18 cellular contexts compared by ENCODE assay signal in the genomic region with DNA sequence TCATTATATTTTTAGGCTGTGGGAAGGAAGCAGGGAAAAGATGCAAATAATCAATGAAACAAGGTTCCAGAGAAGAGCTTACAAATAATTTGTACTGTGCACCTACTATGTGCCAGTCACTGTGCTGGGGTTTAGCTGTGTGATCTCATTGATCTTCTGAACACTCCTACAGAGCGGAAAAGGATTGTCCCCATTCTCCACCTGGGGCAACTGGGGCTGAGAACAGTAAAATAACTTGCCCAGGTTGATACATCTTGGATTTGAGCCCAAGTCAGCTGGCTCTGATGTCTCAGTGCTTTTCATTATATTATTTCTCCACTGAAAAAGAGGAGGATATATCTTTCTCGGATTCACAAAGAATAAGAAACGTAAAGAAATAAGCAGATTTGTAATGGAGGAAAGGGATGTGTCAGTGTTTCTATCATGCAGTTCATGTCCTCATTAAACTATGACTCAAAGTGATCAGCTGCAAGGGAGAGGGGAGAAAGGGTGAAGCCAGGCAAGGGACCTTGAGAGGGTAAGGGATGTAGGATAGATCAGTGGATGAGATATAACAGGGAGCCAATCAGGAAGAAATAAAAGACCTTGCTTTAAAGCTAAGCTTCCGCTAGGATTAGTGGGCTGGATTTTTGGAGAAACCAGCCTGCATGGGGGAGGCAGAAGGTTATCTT.
DNase-seq lines count a peak whose midpoint lies in the region; ATAC-seq and TF ChIP-seq lines count a peak whose summit lies in the region.
"Had no signal": no experiment of that assay in that cellular context is flagged by ENCODE, and none has a peak within 500 bp of the region (broad histone marks: within the 10 kb centered on the region; RNA-seq: fewer than 3 reads in every experiment).

No MANE protein-coding gene starts in this region.

- peaks cover 17% of the 10 kb centered on the region for H3K4me1 ChIP-seq in BE2C
- H3K4me1 ChIP-seq: psoas muscle had no signal

- H3K4me3 Mint-ChIP-seq in activated B cell treated with CpG ODN at 0.5 μM for 24 hours = peak overlapping the region; percentile 64
- H3K4me3 Mint-ChIP-seq in progenitor cell of endocrine pancreas (ENCODE audit: low read depth) = no peak overlapping the region
- H3K4me3 Mint-ChIP-seq: activated CD4-positive, alpha-beta memory T cell treated with anti-CD3 and anti-CD28 coated beads, Interleukin-2, amount 10 ng/mL, durations not matched to agents 7 days and 5 days had no signal

- no peaks in the 10 kb centered on the region for H3K9me3 ChIP-seq in BE2C
- H3K9me3 ChIP-seq: psoas muscle had no signal

- TF ChIP-seq CTCF in activated B cell treated with CpG ODN at 0.5 μM for 24 hours (IDR thresholded peaks at IDR 0.05) = no peak
- no peak for TF ChIP-seq CTCF in progenitor cell of endocrine pancreas (IDR thresholded peaks at IDR 0.05; ENCODE audit: unreplicated experiment)
- no peak for TF ChIP-seq CTCF in BE2C (IDR thresholded peaks at IDR 0.05; ENCODE audit: low read depth, low read length)

- POLR2A ChIA-PET in activated B cell treated with CpG ODN at 0.5 μM for 24 hours (lab: Charles Lee) = interaction anchor here (0.7 to 1.4 kb wide), 3 partner anchors 14 to 63 kb away, joined by 3 to 11 read pairs (median 4); no protein-coding TSS in a partner anchor
- POLR2A ChIA-PET in HEK293T (lab: Yijun Ruan, JAX) = no interaction called here

- H3K36me3 Mint-ChIP-seq in activated B cell treated with CpG ODN at 0.5 μM for 24 hours (ENCODE audit: low read depth) = peaks cover 2% of the 10 kb centered on the region
- H3K36me3 Mint-ChIP-seq in progenitor cell of endocrine pancreas (ENCODE audit: insufficient read depth) = peaks cover 12% of the 10 kb centered on the region

- no peaks in the 10 kb centered on the region for H3K27me3 Mint-ChIP-seq in activated B cell treated with CpG ODN at 0.5 μM for 24 hours
- no peaks in the 10 kb centered on the region for H3K27me3 Mint-ChIP-seq in progenitor cell of endocrine pancreas
- H3K27me3 Mint-ChIP-seq: activated CD4-positive, alpha-beta memory T cell treated with anti-CD3 and anti-CD28 coated beads, Interleukin-2, amount 10 ng/mL, durations not matched to agents 7 days and 5 days; naive thymus-derived CD4-positive, alpha-beta T cell had no signal

- CTCF ChIA-PET in activated B cell treated with CpG ODN at 0.5 μM for 24 hours (lab: Charles Lee) = interaction anchor here (1.0 kb wide), 1 partner anchor 197 kb away, joined by 3 read pairs; the partner anchor contains the start of gene PITPNC1
- CTCF ChIA-PET in HEK293T (lab: Yijun Ruan, JAX) = no interaction called here

- intact Hi-C loops in activated B cell treated with CpG ODN at 0.5 μM for 24 hours (cut with micrococcal nuclease) = loop anchor here (1.0 to 10.0 kb wide), 4 partner anchors 113 to 241 kb away; partner anchors contain the start of gene NOL11

- H3K4me3 ChIP-seq in BE2C (ENCODE audit: low read depth, low read length) = no peak overlapping the region
- H3K4me3 ChIP-seq: lung, psoas muscle had no signal

- H3K36me3 ChIP-seq in BE2C = no peaks in the 10 kb centered on the region

- H3K27ac Mint-ChIP-seq in activated B cell treated with CpG ODN at 0.5 μM for 24 hours = peak overlapping the region; percentile 80
- H3K27ac Mint-ChIP-seq in progenitor cell of endocrine pancreas = peak overlapping the region; percentile 42
- H3K27ac Mint-ChIP-seq: activated CD4-positive, alpha-beta memory T cell treated with anti-CD3 and anti-CD28 coated beads, Interleukin-2, amount 10 ng/mL, durations not matched to agents 7 days and 5 days had no signal

- peak; percentile 19 for DNase-seq in activated CD8-positive, alpha-beta memory T cell treated with anti-CD3 and anti-CD28 coated beads for 24 hours
- DNase-seq in activated CD8-positive, alpha-beta memory T cell treated with anti-CD3 and anti-CD28 coated beads, Interleukin-2, amount 50 U/mL, for 48 hours = no peak
- DNase-seq in activated B cell treated with CpG ODN at 0.5 μM for 24 hours = no peak
- DNase-seq in progenitor cell of endocrine pancreas (ENCODE audit: low spot score, unreplicated experiment) = no peak
- no peak for DNase-seq in BE2C
- DNase-seq in HEK293T (ENCODE audit: extremely low spot score) = no peak
- DNase-seq: activated CD4-positive, alpha-beta memory T cell treated with anti-CD3 and anti-CD28 coated beads, Interleukin-2, amount 10 ng/mL, durations not matched to agents 7 days and 5 days; activated effector memory CD4-positive, alpha-beta T cell treated with anti-CD3 and anti-CD28 coated beads, Interleukin-2, amount 50 U/mL, for 16 hours; cortex of kidney; IMR-90; naive thymus-derived CD4-positive, alpha-beta T cell; NCI-H2107; NCI-H774; psoas muscle; SW 1271 had no signal

- H3K4me1 Mint-ChIP-seq in activated B cell treated with CpG ODN at 0.5 μM for 24 hours (peaks cover 83% of the 10 kb centered on the region), progenitor cell of endocrine pancreas (ENCODE audit: low read depth) (peaks cover 22% of the 10 kb centered on the region)

- no peaks in the 10 kb centered on the region for H3K27me3 ChIP-seq in BE2C

- no peaks in the 10 kb centered on the region for H3K9me3 Mint-ChIP-seq in activated B cell treated with CpG ODN at 0.5 μM for 24 hours
- no peaks in the 10 kb centered on the region for H3K9me3 Mint-ChIP-seq in progenitor cell of endocrine pancreas (ENCODE audit: low read depth)
- H3K9me3 Mint-ChIP-seq: activated CD4-positive, alpha-beta memory T cell treated with anti-CD3 and anti-CD28 coated beads, Interleukin-2, amount 10 ng/mL, durations not matched to agents 7 days and 5 days had no signal

- ATAC-seq in GM21619 (IDR thresholded peaks at IDR 0.05; ENCODE audit: unreplicated experiment) = peak; percentile 11
- peak; percentile 25 for ATAC-seq in activated B cell treated with CpG ODN at 0.5 μM for 24 hours (ENCODE audit: low read depth)
- ATAC-seq in GM18498 (IDR thresholded peaks at IDR 0.05; ENCODE audit: unreplicated experiment) = no peak
- ATAC-seq: naive thymus-derived CD4-positive, alpha-beta T cell; psoas muscle had no signal

TF ChIP-seq in HEK293T, 16 proteins besides CTCF, POLR2A, EP300 and RAD21:
- TF ChIP-seq TARDBP (IDR thresholded peaks at IDR 0.05) (no peak), CTBP1 (IDR thresholded peaks at IDR 0.05; ENCODE audit: borderline replicate concordance) (no peak), HDGF (IDR thresholded peaks at IDR 0.05; ENCODE audit: borderline replicate concordance) (no peak), BHLHE40 (IDR thresholded peaks at IDR 0.05; ENCODE audit: borderline replicate concordance) (no peak), ARNT (IDR thresholded peaks at IDR 0.05) (no peak), NFRKB (IDR thresholded peaks at IDR 0.05) (no peak)
